In the genomic region with DNA sequence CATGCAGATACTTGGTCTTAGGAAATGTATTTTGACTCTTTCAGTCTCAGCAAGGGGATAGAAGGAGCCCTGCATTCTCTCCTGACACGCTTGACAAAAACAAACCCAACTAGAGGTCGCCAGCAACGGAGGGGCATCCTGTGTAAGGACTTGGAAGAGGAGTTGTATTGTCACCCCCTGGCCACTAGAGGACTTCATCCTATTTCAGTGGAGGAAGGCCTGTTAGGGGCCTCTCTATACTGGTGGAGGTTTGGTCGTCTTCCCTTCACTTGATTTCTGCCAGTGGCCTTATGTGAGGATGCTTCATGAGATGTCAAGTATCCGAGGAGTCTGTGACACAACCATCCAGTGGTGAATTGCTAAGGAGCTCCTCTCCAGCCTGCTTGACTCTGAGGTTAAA, we compare ENCODE assay signal across 9 cellular contexts.
A peak's percentile ranks its signal among the peaks of the same experiment; 100 is the strongest.
DNase-seq lines count a peak whose midpoint lies in the region; ATAC-seq, FAIRE-seq and TF ChIP-seq lines count a peak whose summit lies in the region.
"Had no signal": no experiment of that assay in that cellular context is flagged by ENCODE, and none has a peak within 500 bp of the region (broad histone marks: within the 10 kb centered on the region; RNA-seq: fewer than 3 reads in every experiment).

No MANE protein-coding gene starts in this region.

- H3K27me3 Mint-ChIP-seq in effector memory CD8-positive, alpha-beta T cell = peaks cover 0 to 28% of the 10 kb centered on the region in 2 donors

- 70 to 82% methylated on average over 5 of the region's 5 CpGs for WGBS in body of pancreas, 2 donors
- 76 to 77% methylated on average over 5 of the region's 5 CpGs for WGBS in pancreas, 2 donors

- H3K27ac Mint-ChIP-seq in effector memory CD8-positive, alpha-beta T cell = no peak overlapping the region
- H3K27ac Mint-ChIP-seq: CD4-positive, CD25-positive, alpha-beta regulatory T cell had no signal

- H3K4me3 Mint-ChIP-seq in effector memory CD8-positive, alpha-beta T cell = no peak overlapping the region
- H3K4me3 Mint-ChIP-seq: CD4-positive, CD25-positive, alpha-beta regulatory T cell had no signal

- H3K9me3 ChIP-seq in body of pancreas = no peaks in the 10 kb centered on the region
- no peaks in the 10 kb centered on the region for H3K9me3 ChIP-seq in pancreas

- H3K4me1 ChIP-seq in body of pancreas (peaks cover 38% of the 10 kb centered on the region), pancreas (peaks cover 0 to 9% (median 6%) of the 10 kb centered on the region in 3 donors)

- intact Hi-C loops in body of pancreas (cut with DNase I) (no loop called here), pancreas (cut with DNase I) (no loop called here)

- H3K9me3 Mint-ChIP-seq in effector memory CD8-positive, alpha-beta T cell = no peaks in the 10 kb centered on the region

- H3K4me1 Mint-ChIP-seq in effector memory CD8-positive, alpha-beta T cell (ENCODE audit: low read depth in 2 of 2) = no peaks in the 10 kb centered on the region
- H3K4me1 Mint-ChIP-seq: CD4-positive, CD25-positive, alpha-beta regulatory T cell had no signal

- H3K4me3 ChIP-seq in HL-60 (replicated peaks; ENCODE audit: insufficient read depth, low read length) (no peak overlapping the region), body of pancreas (no peak overlapping the region), pancreas (no peak overlapping the region)

- ATAC-seq in body of pancreas = no peak
- ATAC-seq in pancreas = peak in 1 of 4 donors; percentile 31
- no peak for ATAC-seq in effector memory CD8-positive, alpha-beta T cell (replicated peaks)
- ATAC-seq in HG03469 (IDR thresholded peaks at IDR 0.05; ENCODE audit: unreplicated experiment) = no peak

- TF ChIP-seq CTCF in HL-60 (IDR thresholded peaks at IDR 0.05; ENCODE audit: insufficient read depth, low read length) = peak; percentile 30
- TF ChIP-seq CTCF in body of pancreas (IDR thresholded peaks at IDR 0.05) = peak in 6 of 7 experiments; percentile 15 to 52 (median 31)
- TF ChIP-seq CTCF in pancreas (IDR thresholded peaks at IDR 0.05) = peak in 3 of 4 donors; percentile 9 to 30 (median 15)

- DNase-seq in NCI-H82 (lab: John Stamatoyannopoulos, UW) = peak; percentile 37
- DNase-seq in NCI-H82 treated with DMSO at 0.1 percent for 48 hours (lab: John Stamatoyannopoulos, UW; ENCODE audit: unreplicated experiment) = no peak
- DNase-seq in HL-60 (ENCODE audit: low read depth in 1 of 2, low spot score in 1 of 2) = peak in 1 of 2 experiments; percentile 14
- DNase-seq in body of pancreas = peak in 2 of 4 donors; percentile 20 to 42
- no peak for DNase-seq in pancreas
- no peak for DNase-seq in effector memory CD8-positive, alpha-beta T cell
- DNase-seq in NCI-H2107 treated with DMSO at 0.1 percent for 48 hours (lab: John Stamatoyannopoulos, UW; ENCODE audit: unreplicated experiment) = no peak

- no peak for TF ChIP-seq POLR2A in body of pancreas (IDR thresholded peaks at IDR 0.05)

- H3K27me3 ChIP-seq in HL-60 (ENCODE audit: insufficient read depth, poor library complexity, severe bottlenecking) (peaks cover 2% of the 10 kb centered on the region), body of pancreas (no peaks in the 10 kb centered on the region), pancreas (no peaks in the 10 kb centered on the region)

- H3K36me3 Mint-ChIP-seq in effector memory CD8-positive, alpha-beta T cell (ENCODE audit: insufficient read depth) = no peaks in the 10 kb centered on the region
- H3K36me3 Mint-ChIP-seq: CD4-positive, CD25-positive, alpha-beta regulatory T cell had no signal

- H3K36me3 ChIP-seq in body of pancreas (replicated peaks in 1 of 2; ENCODE audit: insufficient read depth in 1 of 2, low read depth in 2 of 2) = no peaks in the 10 kb centered on the region
- no peaks in the 10 kb centered on the region for H3K36me3 ChIP-seq in pancreas

- FAIRE-seq in pancreas (lab: Jason Lieb, UNC) = no peak

- H3K27ac ChIP-seq in HL-60 (replicated peaks) (no peak overlapping the region), body of pancreas (no peak overlapping the region), pancreas (no peak overlapping the region)
